ENCODE assay signal across 20 cellular contexts in genomic region chr7:36910859-36911258, GRCh38.
DNase-seq lines count a peak whose midpoint lies in the region; ATAC-seq and TF ChIP-seq lines count a peak whose summit lies in the region.
"Had no signal": no experiment of that assay in that cellular context is flagged by ENCODE, and none has a peak within 500 bp of the region (broad histone marks: within the 10 kb centered on the region; RNA-seq: fewer than 3 reads in every experiment).

No MANE protein-coding gene starts in this region.

- no peaks in the 10 kb centered on the region for H3K36me3 ChIP-seq in endocrine pancreas (ENCODE audit: control insufficient read depth, insufficient read depth, low read length)
- H3K36me3 ChIP-seq: BE2C had no signal

- H3K4me1 Mint-ChIP-seq in progenitor cell of endocrine pancreas (ENCODE audit: low read depth): peaks cover 54% of the 10 kb centered on the region
- H3K4me1 Mint-ChIP-seq: CD14-positive monocyte had no signal

- no peak overlapping the region for H3K4me3 Mint-ChIP-seq in progenitor cell of endocrine pancreas (ENCODE audit: low read depth)
- H3K4me3 Mint-ChIP-seq: CD14-positive monocyte; CD4-positive, alpha-beta memory T cell; CD8-positive, alpha-beta memory T cell had no signal

- TF ChIP-seq CTCF in progenitor cell of endocrine pancreas (IDR thresholded peaks at IDR 0.05; ENCODE audit: unreplicated experiment): no peak

- DNase-seq in G401 (ENCODE audit: low spot score): peak; percentile 71
- no peak for DNase-seq in progenitor cell of endocrine pancreas (ENCODE audit: low spot score, unreplicated experiment)
- DNase-seq in AG08395 (ENCODE audit: low spot score): no peak
- DNase-seq: BE2C; CD4-positive, alpha-beta memory T cell; CD4-positive, CD25-positive, alpha-beta regulatory T cell; CD8-positive, alpha-beta memory T cell; COR-L47; DMS 273 treated with DMSO at 0.1 percent for 48 hours; DMS153; DMS53; DMS79; DND-41; EL; GF-D8 had no signal

- H3K9me3 Mint-ChIP-seq in progenitor cell of endocrine pancreas (ENCODE audit: low read depth): no peaks in the 10 kb centered on the region
- H3K9me3 Mint-ChIP-seq: CD14-positive monocyte; CD4-positive, alpha-beta memory T cell; CD8-positive, alpha-beta memory T cell had no signal

- peaks cover 32% of the 10 kb centered on the region for H3K4me1 ChIP-seq in endocrine pancreas (ENCODE audit: control insufficient read depth, insufficient read depth, low read length)
- H3K4me1 ChIP-seq: A549, BE2C, BLaER1 had no signal

- peaks cover 1% of the 10 kb centered on the region for H3K36me3 Mint-ChIP-seq in progenitor cell of endocrine pancreas (ENCODE audit: insufficient read depth)

- peak overlapping the region; percentile 19 for H3K4me3 ChIP-seq in endocrine pancreas (ENCODE audit: control insufficient read depth, insufficient read depth, low read length)
- H3K4me3 ChIP-seq: A549, BLaER1 had no signal

- ATAC-seq in HG02973 (IDR thresholded peaks at IDR 0.05; ENCODE audit: unreplicated experiment): no peak

- no peaks in the 10 kb centered on the region for H3K9me3 ChIP-seq in endocrine pancreas (ENCODE audit: control insufficient read depth, low read length)
- H3K9me3 ChIP-seq: A549, BE2C had no signal

- no peak overlapping the region for H3K9ac ChIP-seq in endocrine pancreas (ENCODE audit: control insufficient read depth, insufficient read depth, low read length)
- H3K9ac ChIP-seq: BLaER1 had no signal

- no peaks in the 10 kb centered on the region for H3K27me3 Mint-ChIP-seq in progenitor cell of endocrine pancreas
- H3K27me3 Mint-ChIP-seq: CD4-positive, alpha-beta memory T cell; CD4-positive, CD25-positive, alpha-beta regulatory T cell; CD8-positive, alpha-beta memory T cell had no signal

- in situ Hi-C loops in G401 (cut with HindIII; ENCODE audit: low sequenced_read_pairs): no loop called here

- H3K27me3 ChIP-seq in endocrine pancreas (ENCODE audit: control insufficient read depth, insufficient read depth, low read length): no peaks in the 10 kb centered on the region
- H3K27me3 ChIP-seq: BE2C, BLaER1 had no signal

- H3K27ac Mint-ChIP-seq in progenitor cell of endocrine pancreas: peak overlapping the region; percentile 67
